23 cellular contexts compared by ENCODE assay signal in the genomic region with DNA sequence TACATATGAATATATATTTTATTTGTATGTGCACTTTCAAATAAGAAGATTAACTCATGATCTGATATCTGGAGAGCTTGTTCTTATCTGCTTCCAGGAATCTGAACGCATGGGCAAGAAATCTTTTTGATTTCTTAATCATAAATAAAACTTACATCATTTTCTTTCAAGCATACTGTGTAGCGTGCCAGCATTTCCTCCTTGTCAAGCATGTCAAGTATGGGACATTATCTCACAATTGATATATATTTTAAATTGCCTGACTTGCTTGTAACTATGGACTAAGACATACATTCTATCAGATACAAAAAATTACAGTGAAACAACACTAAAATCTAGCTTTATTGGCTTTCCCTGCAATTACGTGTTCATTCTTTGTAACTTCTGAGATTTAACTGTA.
"Had no signal": no experiment of that assay in that cellular context is flagged by ENCODE, and none has a peak within 500 bp of the region (broad histone marks: within the 10 kb centered on the region; RNA-seq: fewer than 3 reads in every experiment).

No MANE protein-coding gene starts in this region.

- H3K36me3 ChIP-seq: esophagus muscularis mucosa, neutrophil, right lobe of liver, tibial artery had no signal

- H3K27me3 ChIP-seq: dorsolateral prefrontal cortex, esophagus muscularis mucosa, foreskin keratinocyte, hepatocyte, neutrophil, right lobe of liver, tibial artery had no signal

- H3K9me3 ChIP-seq: neutrophil, right lobe of liver had no signal

- H3K27ac ChIP-seq: dorsolateral prefrontal cortex, epithelial cell of prostate, esophagus muscularis mucosa, foreskin keratinocyte, hepatocyte, neutrophil, psoas muscle, right lobe of liver, tibial artery had no signal

- H3K27me3 Mint-ChIP-seq: naive thymus-derived CD4-positive, alpha-beta T cell had no signal

- H3K36me3 Mint-ChIP-seq: naive thymus-derived CD4-positive, alpha-beta T cell; stimulated activated effector memory CD8-positive, alpha-beta T cell treated with anti-CD3 and anti-CD28 coated beads, Interleukin-12 subunit alpha, Interleukin-12 subunit beta, amount 100 ng/mL, for 72 hours had no signal

- H3K4me1 Mint-ChIP-seq: naive thymus-derived CD4-positive, alpha-beta T cell; nephron progenitor cell; stimulated activated effector memory CD8-positive, alpha-beta T cell treated with anti-CD3 and anti-CD28 coated beads, Interleukin-12 subunit alpha, Interleukin-12 subunit beta, amount 100 ng/mL, for 72 hours had no signal

- H3K4me3 Mint-ChIP-seq: naive thymus-derived CD4-positive, alpha-beta T cell; nephron progenitor cell; stimulated activated effector memory CD8-positive, alpha-beta T cell treated with anti-CD3 and anti-CD28 coated beads, Interleukin-12 subunit alpha, Interleukin-12 subunit beta, amount 100 ng/mL, for 72 hours had no signal

- ATAC-seq: foreskin keratinocyte; left colon; left ventricle myocardium superior; naive thymus-derived CD4-positive, alpha-beta T cell; psoas muscle; right lobe of liver; stimulated activated effector memory CD8-positive, alpha-beta T cell treated with anti-CD3 and anti-CD28 coated beads, Interleukin-12 subunit alpha, Interleukin-12 subunit beta, amount 100 ng/mL, for 72 hours; stimulated activated naive CD8-positive, alpha-beta T cell treated with anti-CD3 and anti-CD28 coated beads, Interleukin-15, Interleukin-2, amounts not matched to agents 100 U/mL and 50 U/mL, for 24 hours had no signal

- H3K4me3 ChIP-seq: dorsolateral prefrontal cortex, esophagus muscularis mucosa, hepatocyte, lung, psoas muscle, right lobe of liver, tibial artery had no signal

- DNase-seq: cortex of kidney; dorsolateral prefrontal cortex; effector CD8-positive, alpha-beta T cell; foreskin keratinocyte; head of caudate nucleus; left colon; left ventricle myocardium superior; mesendoderm; naive thymus-derived CD4-positive, alpha-beta T cell; nephron progenitor cell; psoas muscle; retina; right lobe of liver; stimulated activated CD4-positive, alpha-beta T cell treated with anti-CD3 and anti-CD28 coated beads, Interleukin-4, amount 100 ng/mL, for 1 hour; stimulated activated CD8-positive, alpha-beta memory T cell treated with anti-CD3 and anti-CD28 coated beads, Interleukin-4, amount 100 ng/mL, for 48 hours; stimulated activated naive CD8-positive, alpha-beta T cell treated with anti-CD3 and anti-CD28 coated beads, Interleukin-15, Interleukin-2, amounts not matched to agents 100 U/mL and 50 U/mL, for 24 hours; tibial artery had no signal

- H3K4me1 ChIP-seq: esophagus muscularis mucosa, foreskin keratinocyte, psoas muscle, tibial artery had no signal

- H3K27ac Mint-ChIP-seq: naive thymus-derived CD4-positive, alpha-beta T cell; nephron progenitor cell; stimulated activated effector memory CD8-positive, alpha-beta T cell treated with anti-CD3 and anti-CD28 coated beads, Interleukin-12 subunit alpha, Interleukin-12 subunit beta, amount 100 ng/mL, for 72 hours had no signal
